In genomic region chr2:69643602-69644505, GRCh38 we compare ENCODE assay signal across 8 cellular contexts. TPM values are rescaled to one million over a fixed set of nuclear protein-coding genes. Genes with fewer than 3 reads are reported as not detected.
DNase-seq lines count a peak whose midpoint lies in the region; ATAC-seq lines count a peak whose summit lies in the region.

Gene AAK1 (minus strand): TSS chr2:69643739. CDS start chr2:69643040, 699 bp downstream.

- peak; percentile 61 for ATAC-seq in GM19324 (IDR thresholded peaks at IDR 0.05; ENCODE audit: low FRiP score, unreplicated experiment)
- peak; percentile 39 for ATAC-seq in HG03460 (IDR thresholded peaks at IDR 0.05; ENCODE audit: unreplicated experiment)

- peaks cover 64% of the 10 kb centered on the region for H3K4me1 Mint-ChIP-seq in activated CD4-positive, alpha-beta T cell treated with anti-CD3 and anti-CD28 coated beads, Interleukin-2, amount 10 ng/mL, durations not matched to agents 24 days and 14 days

- H3K27me3 Mint-ChIP-seq in activated CD4-positive, alpha-beta T cell treated with anti-CD3 and anti-CD28 coated beads, Interleukin-2, amount 10 ng/mL, durations not matched to agents 24 days and 14 days = no peaks in the 10 kb centered on the region

- H3K36me3 Mint-ChIP-seq in activated CD4-positive, alpha-beta T cell treated with anti-CD3 and anti-CD28 coated beads, Interleukin-2, amount 10 ng/mL, durations not matched to agents 24 days and 14 days (ENCODE audit: low read depth) = peaks cover 24% of the 10 kb centered on the region

- H3K9me3 Mint-ChIP-seq in activated CD4-positive, alpha-beta T cell treated with anti-CD3 and anti-CD28 coated beads, Interleukin-2, amount 10 ng/mL, durations not matched to agents 24 days and 14 days = no peaks in the 10 kb centered on the region

- intact Hi-C loops in activated CD4-positive, alpha-beta T cell treated with anti-CD3 and anti-CD28 coated beads, Interleukin-2, amount 10 ng/mL, durations not matched to agents 24 days and 14 days (cut with micrococcal nuclease) = loop anchor here (1.0 to 10.0 kb wide), 13 partner anchors 16 to 1582 kb away; partner anchors contain the start of genes C1D, GMCL1, MXD1 and NFU1

- peak within 1 kb of the TSS; percentile 86 for H3K4me3 Mint-ChIP-seq in activated CD4-positive, alpha-beta T cell treated with anti-CD3 and anti-CD28 coated beads, Interleukin-2, amount 10 ng/mL, durations not matched to agents 24 days and 14 days

- H3K27ac Mint-ChIP-seq in activated CD4-positive, alpha-beta T cell treated with anti-CD3 and anti-CD28 coated beads, Interleukin-2, amount 10 ng/mL, durations not matched to agents 24 days and 14 days = peak within 1 kb of the TSS; percentile 99

- DNase-seq in Ammon's horn (ENCODE audit: low spot score) (peak; percentile 91), NCI-H69 (lab: John Stamatoyannopoulos, UW) (peak; percentile 89), cortex of kidney (lab: John Stamatoyannopoulos, UW) (peak; percentile 45), left kidney (ENCODE audit: low read depth, low spot score) (peak; percentile 97)
- DNase-seq in activated CD4-positive, alpha-beta T cell treated with anti-CD3 and anti-CD28 coated beads, Interleukin-2, amount 10 ng/mL, durations not matched to agents 24 days and 14 days = peak; percentile 95
- DNase-seq in stimulated activated CD4-positive, alpha-beta T cell treated with anti-CD3 and anti-CD28 coated beads, Interleukin-1b, Interleukin-23, amount 100 ng/mL, for 48 hours = peak; percentile 88

RNA-seq across cellular contexts. Expression of gene AAK1, which starts in this region (rescaled TPM):
- 81.7 and 86.0 TPM in 2 replicates for total RNA-seq in activated CD4-positive, alpha-beta T cell treated with anti-CD3 and anti-CD28 coated beads, Interleukin-2, amount 10 ng/mL, durations not matched to agents 24 days and 14 days

Comparison
In these comparisons a context has a peak if more than half of its experiments do, and no peak if none do; other contexts are left out.
1. Peak in every context shown above with its lines: DNase-seq and ATAC-seq.
2. DNase-seq: peak in every context shown above with its lines; median percentile 97 in left kidney; 95 in activated CD4-positive, alpha-beta T cell treated with anti-CD3 and anti-CD28 coated beads, Interleukin-2, amount 10 ng/mL, durations not matched to agents 24 days and 14 days; 91 in Ammon's horn; 89 in NCI-H69; 88 in stimulated activated CD4-positive, alpha-beta T cell treated with anti-CD3 and anti-CD28 coated beads, Interleukin-1b, Interleukin-23, amount 100 ng/mL, for 48 hours; 45 in cortex of kidney.